ENCODE assay signal across 1 cellular context in the genomic region with DNA sequence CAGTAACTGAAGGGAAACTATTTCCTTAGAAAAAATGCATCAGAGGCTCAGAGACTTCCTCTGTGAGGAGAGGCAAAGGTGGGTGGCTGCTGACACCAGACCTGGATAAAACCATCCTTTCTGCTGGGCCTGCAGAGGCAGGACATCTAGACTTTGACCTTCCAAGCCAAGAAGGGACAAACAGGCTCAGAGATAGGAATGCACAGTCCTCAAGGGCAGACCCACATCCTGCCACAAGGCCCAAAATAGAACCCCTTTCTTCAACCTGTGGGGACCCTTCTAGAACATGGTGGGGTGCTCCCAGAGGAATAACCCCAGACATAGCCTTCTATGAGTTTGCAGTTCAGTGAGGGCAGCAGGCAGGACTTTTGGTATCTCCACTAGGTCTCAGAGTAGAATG.
TF ChIP-seq lines count a peak whose summit lies in the region.

No MANE protein-coding gene starts in this region.

TF ChIP-seq in HepG2, 621 proteins besides CTCF, POLR2A, EP300 and RAD21 (continued from another document and continues in another):
- TF ChIP-seq SOX5 (CRISPR knock-in tag; IDR thresholded peaks at IDR 0.05; ENCODE audit: borderline replicate concordance) (peak; percentile 17; the same call in 1 of the 2 replicates), SCMH1 (CRISPR knock-in tag; IDR thresholded peaks at IDR 0.05; ENCODE audit: borderline replicate concordance) (no peak), ONECUT2 (CRISPR knock-in tag; IDR thresholded peaks at IDR 0.05) (no peak), U2AF2 (IDR thresholded peaks at IDR 0.05; ENCODE audit: low read depth, low read length) (no peak), MLLT10 (CRISPR knock-in tag; IDR thresholded peaks at IDR 0.05) (no peak), ZNF264 (CRISPR knock-in tag; IDR thresholded peaks at IDR 0.05) (0 out of 2 replicates have a peak, but pooled peaks have one; percentile 30), MED8 (CRISPR knock-in tag; IDR thresholded peaks at IDR 0.05; ENCODE audit: insufficient replicate concordance) (no peak), SP4 (CRISPR knock-in tag; IDR thresholded peaks at IDR 0.05) (no peak), KLF15 (CRISPR knock-in tag; IDR thresholded peaks at IDR 0.05; ENCODE audit: borderline replicate concordance) (no peak), ZNF17 (CRISPR knock-in tag; IDR thresholded peaks at IDR 0.05) (no peak), MXD4 (CRISPR knock-in tag; IDR thresholded peaks at IDR 0.05) (no peak), CEBPG (CRISPR knock-in tag; IDR thresholded peaks at IDR 0.05) (no peak), KLF13 (CRISPR knock-in tag; IDR thresholded peaks at IDR 0.05) (no peak), RARA (CRISPR knock-in tag; IDR thresholded peaks at IDR 0.05) (no peak), FIP1L1 (IDR thresholded peaks at IDR 0.05; ENCODE audit: borderline replicate concordance, insufficient read depth, low read depth, low read length) (no peak), SIN3A (IDR thresholded peaks at IDR 0.05; ENCODE audit: borderline replicate concordance, low read depth, low read length) (no peak), GFI1 (CRISPR knock-in tag; IDR thresholded peaks at IDR 0.05; ENCODE audit: borderline replicate concordance) (no peak), SOX6 (IDR thresholded peaks at IDR 0.05) (no peak), SOX6 (CRISPR knock-in tag; IDR thresholded peaks at IDR 0.05) (no peak; the same call in 1 of the 2 replicates), ZFYVE20 (CRISPR knock-in tag; IDR thresholded peaks at IDR 0.05; ENCODE audit: borderline replicate concordance, low read depth) (no peak), ZNF337 (CRISPR knock-in tag; IDR thresholded peaks at IDR 0.05; ENCODE audit: borderline replicate concordance, low read depth) (no peak), REL (CRISPR knock-in tag; conservative IDR thresholded peaks at IDR 0.05) (no peak), GATAD2A (CRISPR knock-in tag; IDR thresholded peaks at IDR 0.05) (peak; percentile 59; the same call in 1 of the 2 replicates), TCF7L2 (IDR thresholded peaks at IDR 0.05; ENCODE audit: low read depth, low read length) (no peak), ZNF30 (CRISPR knock-in tag; IDR thresholded peaks at IDR 0.05) (no peak), YEATS2 (CRISPR knock-in tag; IDR thresholded peaks at IDR 0.05; ENCODE audit: borderline replicate concordance) (no peak)
- TF ChIP-seq, protein P1, sequence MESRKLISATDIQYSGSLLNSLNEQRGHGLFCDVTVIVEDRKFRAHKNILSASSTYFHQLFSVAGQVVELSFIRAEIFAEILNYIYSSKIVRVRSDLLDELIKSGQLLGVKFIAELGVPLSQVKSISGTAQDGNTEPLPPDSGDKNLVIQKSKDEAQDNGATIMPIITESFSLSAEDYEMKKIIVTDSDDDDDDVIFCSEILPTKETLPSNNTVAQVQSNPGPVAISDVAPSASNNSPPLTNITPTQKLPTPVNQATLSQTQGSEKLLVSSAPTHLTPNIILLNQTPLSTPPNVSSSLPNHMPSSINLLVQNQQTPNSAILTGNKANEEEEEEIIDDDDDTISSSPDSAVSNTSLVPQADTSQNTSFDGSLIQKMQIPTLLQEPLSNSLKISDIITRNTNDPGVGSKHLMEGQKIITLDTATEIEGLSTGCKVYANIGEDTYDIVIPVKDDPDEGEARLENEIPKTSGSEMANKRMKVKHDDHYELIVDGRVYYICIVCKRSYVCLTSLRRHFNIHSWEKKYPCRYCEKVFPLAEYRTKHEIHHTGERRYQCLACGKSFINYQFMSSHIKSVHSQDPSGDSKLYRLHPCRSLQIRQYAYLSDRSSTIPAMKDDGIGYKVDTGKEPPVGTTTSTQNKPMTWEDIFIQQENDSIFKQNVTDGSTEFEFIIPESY (CRISPR knock-in tag; IDR thresholded peaks at IDR 0.05): no peak
- TF ChIP-seq, protein P2, sequence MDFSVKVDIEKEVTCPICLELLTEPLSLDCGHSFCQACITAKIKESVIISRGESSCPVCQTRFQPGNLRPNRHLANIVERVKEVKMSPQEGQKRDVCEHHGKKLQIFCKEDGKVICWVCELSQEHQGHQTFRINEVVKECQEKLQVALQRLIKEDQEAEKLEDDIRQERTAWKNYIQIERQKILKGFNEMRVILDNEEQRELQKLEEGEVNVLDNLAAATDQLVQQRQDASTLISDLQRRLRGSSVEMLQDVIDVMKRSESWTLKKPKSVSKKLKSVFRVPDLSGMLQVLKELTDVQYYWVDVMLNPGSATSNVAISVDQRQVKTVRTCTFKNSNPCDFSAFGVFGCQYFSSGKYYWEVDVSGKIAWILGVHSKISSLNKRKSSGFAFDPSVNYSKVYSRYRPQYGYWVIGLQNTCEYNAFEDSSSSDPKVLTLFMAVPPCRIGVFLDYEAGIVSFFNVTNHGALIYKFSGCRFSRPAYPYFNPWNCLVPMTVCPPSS (IDR thresholded peaks at IDR 0.05): no peak
- TF ChIP-seq, protein P3, sequence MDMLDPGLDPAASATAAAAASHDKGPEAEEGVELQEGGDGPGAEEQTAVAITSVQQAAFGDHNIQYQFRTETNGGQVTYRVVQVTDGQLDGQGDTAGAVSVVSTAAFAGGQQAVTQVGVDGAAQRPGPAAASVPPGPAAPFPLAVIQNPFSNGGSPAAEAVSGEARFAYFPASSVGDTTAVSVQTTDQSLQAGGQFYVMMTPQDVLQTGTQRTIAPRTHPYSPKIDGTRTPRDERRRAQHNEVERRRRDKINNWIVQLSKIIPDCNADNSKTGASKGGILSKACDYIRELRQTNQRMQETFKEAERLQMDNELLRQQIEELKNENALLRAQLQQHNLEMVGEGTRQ (IDR thresholded peaks at IDR 0.05; ENCODE audit: low read depth, low read length): no peak
- TF ChIP-seq, protein P3 (CRISPR knock-in tag; IDR thresholded peaks at IDR 0.05; ENCODE audit: borderline replicate concordance): no peak
- TF ChIP-seq, protein P4, sequence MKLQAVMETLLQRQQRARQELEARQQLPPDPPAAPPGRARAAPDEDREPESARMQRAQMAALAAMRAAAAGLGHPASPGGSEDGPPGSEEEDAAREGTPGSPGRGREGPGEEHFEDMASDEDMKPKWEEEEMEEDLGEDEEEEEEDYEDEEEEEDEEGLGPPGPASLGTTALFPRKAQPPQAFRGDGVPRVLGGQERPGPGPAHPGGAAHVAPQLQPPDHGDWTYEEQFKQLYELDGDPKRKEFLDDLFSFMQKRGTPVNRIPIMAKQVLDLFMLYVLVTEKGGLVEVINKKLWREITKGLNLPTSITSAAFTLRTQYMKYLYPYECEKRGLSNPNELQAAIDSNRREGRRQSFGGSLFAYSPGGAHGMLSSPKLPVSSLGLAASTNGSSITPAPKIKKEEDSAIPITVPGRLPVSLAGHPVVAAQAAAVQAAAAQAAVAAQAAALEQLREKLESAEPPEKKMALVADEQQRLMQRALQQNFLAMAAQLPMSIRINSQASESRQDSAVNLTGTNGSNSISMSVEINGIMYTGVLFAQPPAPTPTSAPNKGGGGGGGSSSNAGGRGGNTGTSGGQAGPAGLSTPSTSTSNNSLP (IDR thresholded peaks at IDR 0.05; ENCODE audit: low read depth, low read length): no peak
- TF ChIP-seq, protein P5, sequence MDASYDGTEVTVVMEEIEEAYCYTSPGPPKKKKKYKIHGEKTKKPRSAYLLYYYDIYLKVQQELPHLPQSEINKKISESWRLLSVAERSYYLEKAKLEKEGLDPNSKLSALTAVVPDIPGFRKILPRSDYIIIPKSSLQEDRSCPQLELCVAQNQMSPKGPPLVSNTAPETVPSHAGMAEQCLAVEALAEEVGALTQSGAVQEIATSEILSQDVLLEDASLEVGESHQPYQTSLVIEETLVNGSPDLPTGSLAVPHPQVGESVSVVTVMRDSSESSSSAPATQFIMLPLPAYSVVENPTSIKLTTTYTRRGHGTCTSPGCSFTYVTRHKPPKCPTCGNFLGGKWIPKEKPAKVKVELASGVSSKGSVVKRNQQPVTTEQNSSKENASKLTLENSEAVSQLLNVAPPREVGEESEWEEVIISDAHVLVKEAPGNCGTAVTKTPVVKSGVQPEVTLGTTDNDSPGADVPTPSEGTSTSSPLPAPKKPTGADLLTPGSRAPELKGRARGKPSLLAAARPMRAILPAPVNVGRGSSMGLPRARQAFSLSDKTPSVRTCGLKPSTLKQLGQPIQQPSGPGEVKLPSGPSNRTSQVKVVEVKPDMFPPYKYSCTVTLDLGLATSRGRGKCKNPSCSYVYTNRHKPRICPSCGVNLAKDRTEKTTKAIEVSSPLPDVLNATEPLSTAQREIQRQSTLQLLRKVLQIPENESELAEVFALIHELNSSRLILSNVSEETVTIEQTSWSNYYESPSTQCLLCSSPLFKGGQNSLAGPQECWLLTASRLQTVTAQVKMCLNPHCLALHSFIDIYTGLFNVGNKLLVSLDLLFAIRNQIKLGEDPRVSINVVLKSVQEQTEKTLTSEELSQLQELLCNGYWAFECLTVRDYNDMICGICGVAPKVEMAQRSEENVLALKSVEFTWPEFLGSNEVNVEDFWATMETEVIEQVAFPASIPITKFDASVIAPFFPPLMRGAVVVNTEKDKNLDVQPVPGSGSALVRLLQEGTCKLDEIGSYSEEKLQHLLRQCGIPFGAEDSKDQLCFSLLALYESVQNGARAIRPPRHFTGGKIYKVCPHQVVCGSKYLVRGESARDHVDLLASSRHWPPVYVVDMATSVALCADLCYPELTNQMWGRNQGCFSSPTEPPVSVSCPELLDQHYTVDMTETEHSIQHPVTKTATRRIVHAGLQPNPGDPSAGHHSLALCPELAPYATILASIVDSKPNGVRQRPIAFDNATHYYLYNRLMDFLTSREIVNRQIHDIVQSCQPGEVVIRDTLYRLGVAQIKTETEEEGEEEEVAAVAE (CRISPR knock-in tag; IDR thresholded peaks at IDR 0.05; ENCODE audit: borderline replicate concordance): 0 out of 2 replicates have a peak, but pooled peaks have one; percentile 54
- TF ChIP-seq, protein P6, sequence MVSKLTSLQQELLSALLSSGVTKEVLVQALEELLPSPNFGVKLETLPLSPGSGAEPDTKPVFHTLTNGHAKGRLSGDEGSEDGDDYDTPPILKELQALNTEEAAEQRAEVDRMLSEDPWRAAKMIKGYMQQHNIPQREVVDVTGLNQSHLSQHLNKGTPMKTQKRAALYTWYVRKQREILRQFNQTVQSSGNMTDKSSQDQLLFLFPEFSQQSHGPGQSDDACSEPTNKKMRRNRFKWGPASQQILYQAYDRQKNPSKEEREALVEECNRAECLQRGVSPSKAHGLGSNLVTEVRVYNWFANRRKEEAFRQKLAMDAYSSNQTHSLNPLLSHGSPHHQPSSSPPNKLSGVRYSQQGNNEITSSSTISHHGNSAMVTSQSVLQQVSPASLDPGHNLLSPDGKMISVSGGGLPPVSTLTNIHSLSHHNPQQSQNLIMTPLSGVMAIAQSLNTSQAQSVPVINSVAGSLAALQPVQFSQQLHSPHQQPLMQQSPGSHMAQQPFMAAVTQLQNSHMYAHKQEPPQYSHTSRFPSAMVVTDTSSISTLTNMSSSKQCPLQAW (CRISPR knock-in tag; IDR thresholded peaks at IDR 0.05): no peak
- TF ChIP-seq, protein P7, sequence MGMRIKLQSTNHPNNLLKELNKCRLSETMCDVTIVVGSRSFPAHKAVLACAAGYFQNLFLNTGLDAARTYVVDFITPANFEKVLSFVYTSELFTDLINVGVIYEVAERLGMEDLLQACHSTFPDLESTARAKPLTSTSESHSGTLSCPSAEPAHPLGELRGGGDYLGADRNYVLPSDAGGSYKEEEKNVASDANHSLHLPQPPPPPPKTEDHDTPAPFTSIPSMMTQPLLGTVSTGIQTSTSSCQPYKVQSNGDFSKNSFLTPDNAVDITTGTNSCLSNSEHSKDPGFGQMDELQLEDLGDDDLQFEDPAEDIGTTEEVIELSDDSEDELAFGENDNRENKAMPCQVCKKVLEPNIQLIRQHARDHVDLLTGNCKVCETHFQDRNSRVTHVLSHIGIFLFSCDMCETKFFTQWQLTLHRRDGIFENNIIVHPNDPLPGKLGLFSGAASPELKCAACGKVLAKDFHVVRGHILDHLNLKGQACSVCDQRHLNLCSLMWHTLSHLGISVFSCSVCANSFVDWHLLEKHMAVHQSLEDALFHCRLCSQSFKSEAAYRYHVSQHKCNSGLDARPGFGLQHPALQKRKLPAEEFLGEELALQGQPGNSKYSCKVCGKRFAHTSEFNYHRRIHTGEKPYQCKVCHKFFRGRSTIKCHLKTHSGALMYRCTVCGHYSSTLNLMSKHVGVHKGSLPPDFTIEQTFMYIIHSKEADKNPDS (CRISPR knock-in tag; IDR thresholded peaks at IDR 0.05): no peak
- TF ChIP-seq, protein P8, sequence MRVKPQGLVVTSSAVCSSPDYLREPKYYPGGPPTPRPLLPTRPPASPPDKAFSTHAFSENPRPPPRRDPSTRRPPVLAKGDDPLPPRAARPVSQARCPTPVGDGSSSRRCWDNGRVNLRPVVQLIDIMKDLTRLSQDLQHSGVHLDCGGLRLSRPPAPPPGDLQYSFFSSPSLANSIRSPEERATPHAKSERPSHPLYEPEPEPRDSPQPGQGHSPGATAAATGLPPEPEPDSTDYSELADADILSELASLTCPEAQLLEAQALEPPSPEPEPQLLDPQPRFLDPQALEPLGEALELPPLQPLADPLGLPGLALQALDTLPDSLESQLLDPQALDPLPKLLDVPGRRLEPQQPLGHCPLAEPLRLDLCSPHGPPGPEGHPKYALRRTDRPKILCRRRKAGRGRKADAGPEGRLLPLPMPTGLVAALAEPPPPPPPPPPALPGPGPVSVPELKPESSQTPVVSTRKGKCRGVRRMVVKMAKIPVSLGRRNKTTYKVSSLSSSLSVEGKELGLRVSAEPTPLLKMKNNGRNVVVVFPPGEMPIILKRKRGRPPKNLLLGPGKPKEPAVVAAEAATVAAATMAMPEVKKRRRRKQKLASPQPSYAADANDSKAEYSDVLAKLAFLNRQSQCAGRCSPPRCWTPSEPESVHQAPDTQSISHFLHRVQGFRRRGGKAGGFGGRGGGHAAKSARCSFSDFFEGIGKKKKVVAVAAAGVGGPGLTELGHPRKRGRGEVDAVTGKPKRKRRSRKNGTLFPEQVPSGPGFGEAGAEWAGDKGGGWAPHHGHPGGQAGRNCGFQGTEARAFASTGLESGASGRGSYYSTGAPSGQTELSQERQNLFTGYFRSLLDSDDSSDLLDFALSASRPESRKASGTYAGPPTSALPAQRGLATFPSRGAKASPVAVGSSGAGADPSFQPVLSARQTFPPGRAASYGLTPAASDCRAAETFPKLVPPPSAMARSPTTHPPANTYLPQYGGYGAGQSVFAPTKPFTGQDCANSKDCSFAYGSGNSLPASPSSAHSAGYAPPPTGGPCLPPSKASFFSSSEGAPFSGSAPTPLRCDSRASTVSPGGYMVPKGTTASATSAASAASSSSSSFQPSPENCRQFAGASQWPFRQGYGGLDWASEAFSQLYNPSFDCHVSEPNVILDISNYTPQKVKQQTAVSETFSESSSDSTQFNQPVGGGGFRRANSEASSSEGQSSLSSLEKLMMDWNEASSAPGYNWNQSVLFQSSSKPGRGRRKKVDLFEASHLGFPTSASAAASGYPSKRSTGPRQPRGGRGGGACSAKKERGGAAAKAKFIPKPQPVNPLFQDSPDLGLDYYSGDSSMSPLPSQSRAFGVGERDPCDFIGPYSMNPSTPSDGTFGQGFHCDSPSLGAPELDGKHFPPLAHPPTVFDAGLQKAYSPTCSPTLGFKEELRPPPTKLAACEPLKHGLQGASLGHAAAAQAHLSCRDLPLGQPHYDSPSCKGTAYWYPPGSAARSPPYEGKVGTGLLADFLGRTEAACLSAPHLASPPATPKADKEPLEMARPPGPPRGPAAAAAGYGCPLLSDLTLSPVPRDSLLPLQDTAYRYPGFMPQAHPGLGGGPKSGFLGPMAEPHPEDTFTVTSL (CRISPR knock-in tag; IDR thresholded peaks at IDR 0.05; ENCODE audit: borderline replicate concordance): 0 out of 2 replicates have a peak, but pooled peaks have one; percentile 34
